Comparison of ENCODE assay signal across 13 cellular contexts in the genomic region with DNA sequence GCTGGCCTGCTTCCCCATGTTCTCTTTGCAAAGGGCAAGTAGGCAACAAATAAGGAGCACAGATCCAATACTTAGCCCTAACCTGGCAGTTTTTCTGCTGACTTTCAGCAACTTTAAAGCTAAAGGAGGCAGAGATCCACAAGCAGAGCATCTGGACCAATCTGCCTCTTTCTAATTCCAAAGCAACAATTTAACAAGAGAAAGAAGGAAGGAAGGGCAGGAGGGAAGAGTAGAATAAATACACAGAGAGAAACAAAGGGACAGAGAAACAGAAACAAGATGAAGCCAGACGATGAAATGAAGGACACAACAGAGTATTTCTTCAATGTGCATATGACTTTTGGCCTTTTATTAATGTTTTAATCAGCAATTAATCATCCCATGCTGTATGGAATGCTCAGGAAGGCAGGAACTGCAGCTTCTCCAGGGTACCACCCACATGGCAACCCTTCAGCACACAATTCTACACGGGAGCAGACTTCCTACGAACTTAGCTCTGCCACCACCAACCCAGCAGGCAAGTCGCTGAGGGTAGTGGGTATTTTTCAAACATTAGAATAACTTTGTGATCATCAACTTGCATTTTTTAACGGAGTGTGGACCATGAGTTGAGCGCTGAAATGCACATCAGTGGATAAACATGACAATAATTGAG. TPM values are rescaled to one million over a fixed set of nuclear protein-coding genes. Genes with fewer than 3 reads are reported as not detected.
DNase-seq lines count a peak whose midpoint lies in the region; FAIRE-seq and TF ChIP-seq lines count a peak whose summit lies in the region.
"Had no signal": no experiment of that assay in that cellular context is flagged by ENCODE, and none has a peak within 500 bp of the region (broad histone marks: within the 10 kb centered on the region; RNA-seq: fewer than 3 reads in every experiment).

No MANE protein-coding gene starts in this region.

- no peak for DNase-seq in D721Med (ENCODE audit: insufficient read length, low spot score)
- DNase-seq in astrocyte of the hippocampus (ENCODE audit: low read depth, low spot score), result peak; percentile 39
- DNase-seq in left ventricle myocardium inferior, result no peak
- DNase-seq in nucleus accumbens (lab: John Stamatoyannopoulos, UW), result peak in 36 of 56 donors; percentile 1 to 74 (median 24)
- no peak for DNase-seq in AG08396 (ENCODE audit: low spot score)
- DNase-seq in NCI-H1092 treated with DMSO at 0.1 percent for 48 hours (lab: John Stamatoyannopoulos, UW), result no peak
- DNase-seq in RWPE1 (ENCODE audit: low spot score), result no peak
- DNase-seq in RKO (ENCODE audit: low spot score), result no peak
- DNase-seq: body of pancreas, NCI-H2171 had no signal

- H3K9me3 ChIP-seq in left ventricle myocardium inferior (replicated peaks), result no peaks in the 10 kb centered on the region
- H3K9me3 ChIP-seq: body of pancreas had no signal

- POLR2A ChIA-PET in RWPE1 (lab: Yijun Ruan, JAX; ENCODE audit: low non-redundant PET), result no interaction called here

- intact Hi-C loops in left ventricle myocardium inferior (cut with micrococcal nuclease), result no loop called here

- H3K4me3 ChIP-seq in left ventricle myocardium inferior, result no peak overlapping the region
- H3K4me3 ChIP-seq: body of pancreas, skin epidermis had no signal

- peak overlapping the region; percentile 9 for H3K27ac ChIP-seq in left ventricle myocardium inferior (replicated peaks)
- no peak overlapping the region for H3K27ac ChIP-seq in RWPE1
- H3K27ac ChIP-seq: C4-2B had no signal

- CTCF ChIA-PET in RWPE1 (lab: Yijun Ruan, JAX), result interaction anchor here (0.6 kb wide), 1 partner anchor 62 kb away, joined by 3 read pairs; no protein-coding TSS in a partner anchor

- H3K27me3 ChIP-seq in left ventricle myocardium inferior (ENCODE audit: low read depth), result no peaks in the 10 kb centered on the region
- H3K27me3 ChIP-seq: body of pancreas had no signal

- H3K36me3 ChIP-seq in left ventricle myocardium inferior, result peaks cover 45% of the 10 kb centered on the region

- TF ChIP-seq CTCF in D721Med (IDR thresholded peaks at IDR 0.05; ENCODE audit: insufficient read depth, missing control alignments) (no peak), left ventricle myocardium inferior (IDR thresholded peaks at IDR 0.05; ENCODE audit: borderline replicate concordance) (no peak), RWPE1 (conservative IDR thresholded peaks at IDR 0.05; ENCODE audit: low read depth) (no peak)

- peak; percentile 55 for FAIRE-seq in D721Med (lab: Jason Lieb, UNC)
- FAIRE-seq: islet of Langerhans had no signal

- peaks cover 15% of the 10 kb centered on the region for H3K4me1 ChIP-seq in left ventricle myocardium inferior

RNA-seq across cellular contexts. Expression of a gene that starts 15.3 kb away (rescaled TPM):
- 28.8 TPM for total RNA-seq in left ventricle myocardium inferior

Comparison
In these comparisons a context has a peak if more than half of its experiments do, and no peak if none do; other contexts are left out.
1. DNase-seq: peak in astrocyte of the hippocampus (single experiment) and nucleus accumbens (36 of 56); none in D721Med (single experiment), left ventricle myocardium inferior (single experiment), AG08396 (single experiment), NCI-H1092 treated with DMSO at 0.1 percent for 48 hours (single experiment), RWPE1 (single experiment) and RKO (single experiment).